Comparison of ENCODE assay signal across 1 cellular context in the genomic region with DNA sequence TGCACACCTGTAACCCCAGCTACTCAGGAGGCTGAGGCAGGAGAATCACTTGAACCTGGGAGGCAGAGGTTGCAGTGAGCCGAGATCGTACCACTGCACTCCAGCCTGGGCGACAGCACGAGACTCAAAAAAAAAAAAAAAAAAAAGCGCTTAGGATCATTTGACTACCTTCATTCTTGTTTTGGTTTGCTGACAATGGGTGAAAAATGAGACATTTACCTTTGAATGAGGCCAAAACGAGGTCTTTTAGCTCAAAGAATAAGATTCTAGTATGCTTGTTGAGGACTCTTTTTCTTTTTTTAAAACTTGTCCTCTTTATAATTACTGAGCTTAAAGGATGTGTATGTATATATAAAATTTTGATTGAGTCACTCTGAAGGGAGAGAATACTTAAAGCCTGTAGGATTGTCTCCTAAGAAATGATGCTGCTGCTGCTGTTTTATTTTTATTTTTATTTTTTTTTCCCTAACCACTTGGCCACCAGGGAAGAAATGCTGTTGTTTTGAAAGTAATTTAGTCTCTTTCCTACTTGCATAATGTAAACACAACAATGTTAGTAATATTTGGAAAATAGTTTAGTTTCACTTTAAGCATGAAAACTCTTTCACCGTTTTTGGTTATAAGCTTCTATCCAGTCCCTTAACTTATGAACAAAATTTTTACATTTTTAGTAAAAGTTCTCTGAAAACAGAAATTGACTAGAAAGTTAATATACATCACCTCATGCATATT.
A peak's percentile ranks its signal among the peaks of the same experiment; 100 is the strongest.
TF ChIP-seq lines count a peak whose summit lies in the region.

No MANE protein-coding gene starts in this region.

TF ChIP-seq in HEK293, 187 proteins besides CTCF, POLR2A, EP300 and RAD21 (continued from another document):
- TF ChIP-seq, protein P1, sequence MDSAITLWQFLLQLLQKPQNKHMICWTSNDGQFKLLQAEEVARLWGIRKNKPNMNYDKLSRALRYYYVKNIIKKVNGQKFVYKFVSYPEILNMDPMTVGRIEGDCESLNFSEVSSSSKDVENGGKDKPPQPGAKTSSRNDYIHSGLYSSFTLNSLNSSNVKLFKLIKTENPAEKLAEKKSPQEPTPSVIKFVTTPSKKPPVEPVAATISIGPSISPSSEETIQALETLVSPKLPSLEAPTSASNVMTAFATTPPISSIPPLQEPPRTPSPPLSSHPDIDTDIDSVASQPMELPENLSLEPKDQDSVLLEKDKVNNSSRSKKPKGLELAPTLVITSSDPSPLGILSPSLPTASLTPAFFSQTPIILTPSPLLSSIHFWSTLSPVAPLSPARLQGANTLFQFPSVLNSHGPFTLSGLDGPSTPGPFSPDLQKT (IDR thresholded peaks at IDR 0.05; ENCODE audit: borderline replicate concordance, low read depth, low read length), result no peak
- TF ChIP-seq ZNF223 (tag by site-specific recombination; IDR thresholded peaks at IDR 0.05), result no peak
- no peak for TF ChIP-seq EGR2 (tag by site-specific recombination; IDR thresholded peaks at IDR 0.05; ENCODE audit: low read depth)
- TF ChIP-seq ZNF654 (tag by site-specific recombination; IDR thresholded peaks at IDR 0.05; ENCODE audit: low read depth), result 0 out of 2 replicates have a peak, but pooled peaks have one; percentile 5
- TF ChIP-seq ZNF585B (tag by site-specific recombination; IDR thresholded peaks at IDR 0.05), result no peak
- TF ChIP-seq, protein P2, sequence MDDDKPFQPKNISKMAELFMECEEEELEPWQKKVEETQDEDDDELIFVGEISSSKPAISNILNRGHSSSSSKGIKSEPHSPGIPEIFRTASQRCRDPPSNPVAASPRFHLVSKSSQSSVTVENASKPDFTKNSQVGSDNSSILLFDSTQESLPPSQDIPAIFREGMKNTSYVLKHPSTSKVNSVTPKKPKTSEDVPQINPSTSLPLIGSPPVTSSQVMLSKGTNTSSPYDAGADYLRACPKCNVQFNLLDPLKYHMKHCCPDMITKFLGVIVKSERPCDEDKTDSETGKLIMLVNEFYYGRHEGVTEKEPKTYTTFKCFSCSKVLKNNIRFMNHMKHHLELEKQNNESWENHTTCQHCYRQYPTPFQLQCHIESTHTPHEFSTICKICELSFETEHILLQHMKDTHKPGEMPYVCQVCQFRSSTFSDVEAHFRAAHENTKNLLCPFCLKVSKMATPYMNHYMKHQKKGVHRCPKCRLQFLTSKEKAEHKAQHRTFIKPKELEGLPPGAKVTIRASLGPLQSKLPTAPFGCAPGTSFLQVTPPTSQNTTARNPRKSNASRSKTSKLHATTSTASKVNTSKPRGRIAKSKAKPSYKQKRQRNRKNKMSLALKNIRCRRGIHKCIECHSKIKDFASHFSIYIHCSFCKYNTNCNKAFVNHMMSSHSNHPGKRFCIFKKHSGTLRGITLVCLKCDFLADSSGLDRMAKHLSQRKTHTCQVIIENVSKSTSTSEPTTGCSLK (tag by site-specific recombination; IDR thresholded peaks at IDR 0.05), result no peak
- no peak for TF ChIP-seq ZFP41 (tag by site-specific recombination; IDR thresholded peaks at IDR 0.05; ENCODE audit: borderline replicate concordance)
- no peak for TF ChIP-seq ZNF555 (tag by site-specific recombination; conservative IDR thresholded peaks at IDR 0.05)
- TF ChIP-seq ZNF558 (tag by site-specific recombination; IDR thresholded peaks at IDR 0.05), result no peak
- TF ChIP-seq ZNF221 (tag by site-specific recombination; IDR thresholded peaks at IDR 0.05; ENCODE audit: borderline replicate concordance), result no peak
- TF ChIP-seq, protein P3, sequence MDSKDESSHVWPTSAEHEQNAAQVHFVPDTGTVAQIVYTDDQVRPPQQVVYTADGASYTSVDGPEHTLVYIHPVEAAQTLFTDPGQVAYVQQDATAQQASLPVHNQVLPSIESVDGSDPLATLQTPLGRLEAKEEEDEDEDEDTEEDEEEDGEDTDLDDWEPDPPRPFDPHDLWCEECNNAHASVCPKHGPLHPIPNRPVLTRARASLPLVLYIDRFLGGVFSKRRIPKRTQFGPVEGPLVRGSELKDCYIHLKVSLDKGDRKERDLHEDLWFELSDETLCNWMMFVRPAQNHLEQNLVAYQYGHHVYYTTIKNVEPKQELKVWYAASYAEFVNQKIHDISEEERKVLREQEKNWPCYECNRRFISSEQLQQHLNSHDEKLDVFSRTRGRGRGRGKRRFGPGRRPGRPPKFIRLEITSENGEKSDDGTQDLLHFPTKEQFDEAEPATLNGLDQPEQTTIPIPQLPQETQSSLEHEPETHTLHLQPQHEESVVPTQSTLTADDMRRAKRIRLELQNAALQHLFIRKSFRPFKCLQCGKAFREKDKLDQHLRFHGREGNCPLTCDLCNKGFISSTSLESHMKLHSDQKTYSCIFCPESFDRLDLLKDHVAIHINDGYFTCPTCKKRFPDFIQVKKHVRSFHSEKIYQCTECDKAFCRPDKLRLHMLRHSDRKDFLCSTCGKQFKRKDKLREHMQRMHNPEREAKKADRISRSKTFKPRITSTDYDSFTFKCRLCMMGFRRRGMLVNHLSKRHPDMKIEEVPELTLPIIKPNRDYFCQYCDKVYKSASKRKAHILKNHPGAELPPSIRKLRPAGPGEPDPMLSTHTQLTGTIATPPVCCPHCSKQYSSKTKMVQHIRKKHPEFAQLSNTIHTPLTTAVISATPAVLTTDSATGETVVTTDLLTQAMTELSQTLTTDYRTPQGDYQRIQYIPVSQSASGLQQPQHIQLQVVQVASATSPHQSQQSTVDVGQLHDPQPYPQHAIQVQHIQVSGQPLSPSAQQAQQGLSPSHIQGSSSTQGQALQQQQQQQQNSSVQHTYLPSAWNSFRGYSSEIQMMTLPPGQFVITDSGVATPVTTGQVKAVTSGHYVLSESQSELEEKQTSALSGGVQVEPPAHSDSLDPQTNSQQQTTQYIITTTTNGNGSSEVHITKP (tag by site-specific recombination; IDR thresholded peaks at IDR 0.05), result 0 out of 2 replicates have a peak, but pooled peaks have one; percentile 19
- TF ChIP-seq ZNF548 (tag by site-specific recombination; IDR thresholded peaks at IDR 0.05), result no peak
- TF ChIP-seq, protein P4, sequence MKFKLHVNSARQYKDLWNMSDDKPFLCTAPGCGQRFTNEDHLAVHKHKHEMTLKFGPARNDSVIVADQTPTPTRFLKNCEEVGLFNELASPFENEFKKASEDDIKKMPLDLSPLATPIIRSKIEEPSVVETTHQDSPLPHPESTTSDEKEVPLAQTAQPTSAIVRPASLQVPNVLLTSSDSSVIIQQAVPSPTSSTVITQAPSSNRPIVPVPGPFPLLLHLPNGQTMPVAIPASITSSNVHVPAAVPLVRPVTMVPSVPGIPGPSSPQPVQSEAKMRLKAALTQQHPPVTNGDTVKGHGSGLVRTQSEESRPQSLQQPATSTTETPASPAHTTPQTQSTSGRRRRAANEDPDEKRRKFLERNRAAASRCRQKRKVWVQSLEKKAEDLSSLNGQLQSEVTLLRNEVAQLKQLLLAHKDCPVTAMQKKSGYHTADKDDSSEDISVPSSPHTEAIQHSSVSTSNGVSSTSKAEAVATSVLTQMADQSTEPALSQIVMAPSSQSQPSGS (tag by site-specific recombination; IDR thresholded peaks at IDR 0.05; ENCODE audit: low read depth), result no peak
- no peak for TF ChIP-seq YY2 (tag by site-specific recombination; IDR thresholded peaks at IDR 0.05)
- peak; percentile 14; the same call in 1 of the 2 replicates for TF ChIP-seq PRDM1 (tag by site-specific recombination; IDR thresholded peaks at IDR 0.05)
